ENCODE assay signal across 14 cellular contexts in the genomic region with DNA sequence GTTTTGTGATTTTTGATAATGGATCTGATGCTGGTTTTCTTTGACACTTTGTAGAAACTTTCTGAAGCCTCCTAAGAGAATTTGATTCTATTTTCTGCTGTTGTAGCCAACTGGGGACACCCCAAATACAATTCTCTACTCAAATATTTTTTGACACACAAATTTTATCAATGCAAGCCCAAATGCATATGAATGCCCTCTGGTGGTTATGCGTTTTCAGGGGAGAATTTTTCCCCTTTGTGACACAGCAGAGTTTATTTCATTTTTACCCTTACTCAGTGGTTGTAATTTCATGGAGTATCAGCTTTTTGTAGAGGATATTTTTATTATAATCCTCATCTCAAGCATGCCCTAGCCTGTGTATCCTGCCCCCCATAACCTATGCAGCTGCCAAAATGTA. TPM values are rescaled to one million over a fixed set of nuclear protein-coding genes. Genes with fewer than 3 reads are reported as not detected.
DNase-seq lines count a peak whose midpoint lies in the region; ATAC-seq and TF ChIP-seq lines count a peak whose summit lies in the region.
"Had no signal": no experiment of that assay in that cellular context is flagged by ENCODE, and none has a peak within 500 bp of the region (broad histone marks: within the 10 kb centered on the region; RNA-seq: fewer than 3 reads in every experiment).

No MANE protein-coding gene starts in this region.

- H3K9me2 ChIP-seq in PC-3 (replicated peaks; ENCODE audit: low read length): no peaks in the 10 kb centered on the region

- H3K36me3 ChIP-seq in PC-3 (ENCODE audit: low read depth, low read length): no peaks in the 10 kb centered on the region
- H3K36me3 ChIP-seq: BLaER1 treated with 17β-estradiol and CSF1 and Interleukin-3, amounts not matched to agents 10 nM and 100 nM; prostate gland had no signal

- H3K9ac ChIP-seq in PC-3 (ENCODE audit: low read length): no peak overlapping the region
- H3K9ac ChIP-seq: BLaER1 treated with 17β-estradiol and CSF1 and Interleukin-3, amounts not matched to agents 10 nM and 100 nM had no signal

- POLR2A ChIA-PET in PC-3 (lab: Charles Lee; ENCODE audit: unreplicated experiment): no interaction called here

- H3K4me3 ChIP-seq in PC-3 (ENCODE audit: low read length) (no peak overlapping the region), fibroblast of mammary gland (ENCODE audit: control insufficient read depth, low read depth, low read length) (no peak overlapping the region)
- H3K4me3 ChIP-seq: BLaER1 treated with 17β-estradiol and CSF1 and Interleukin-3, amounts not matched to agents 10 nM and 100 nM; hepatocyte; prostate gland had no signal

- BruUV-seq in PC-3 (replicated peaks; lab: Mats Ljungman, UMichigan): no TSS peak

- no peaks in the 10 kb centered on the region for H3K27me3 ChIP-seq in PC-3 (ENCODE audit: low read length)
- H3K27me3 ChIP-seq: BLaER1 treated with 17β-estradiol and CSF1 and Interleukin-3, amounts not matched to agents 10 nM and 100 nM; hepatocyte had no signal

- no peaks in the 10 kb centered on the region for H4K20me1 ChIP-seq in PC-3 (ENCODE audit: low read length)
- H4K20me1 ChIP-seq: BLaER1 treated with 17β-estradiol and CSF1 and Interleukin-3, amounts not matched to agents 10 nM and 100 nM had no signal

- CTCF ChIA-PET in PC-3 (lab: Charles Lee): interaction anchor here (0.5 to 1.7 kb wide), 3 partner anchors 119 to 425 kb away, joined by 3 to 5 read pairs (median 4); no protein-coding TSS in a partner anchor

- ATAC-seq in PC-3 (no peak; the same call in 1 of the 2 replicates), GM19452 (IDR thresholded peaks at IDR 0.05; ENCODE audit: unreplicated experiment) (no peak)

- no peaks in the 10 kb centered on the region for H3K79me2 ChIP-seq in PC-3 (ENCODE audit: low read length)
- H3K79me2 ChIP-seq: hepatocyte had no signal

- H3K27ac ChIP-seq in PC-3 (ENCODE audit: low read length) (no peak overlapping the region), caudate nucleus (ENCODE audit: low read depth, low read length) (no peak overlapping the region)
- H3K27ac ChIP-seq: BLaER1 treated with 17β-estradiol and CSF1 and Interleukin-3, amounts not matched to agents 10 nM and 100 nM; hepatocyte; prostate gland had no signal

- TF ChIP-seq CTCF in GM12872 (IDR thresholded peaks at IDR 0.05; ENCODE audit: insufficient read depth, low read depth, low read length) (0 out of 3 replicates have a peak, but pooled peaks have one; percentile 6), PC-3 (conservative IDR thresholded peaks at IDR 0.05; ENCODE audit: low read depth, low read length) (peak; percentile 80), fibroblast of mammary gland (conservative IDR thresholded peaks at IDR 0.05; ENCODE audit: control insufficient read depth, insufficient read depth, low read depth, low read length) (peak; percentile 53)

- no peaks in the 10 kb centered on the region for H3K9me3 ChIP-seq in PC-3 (ENCODE audit: low read length)
- H3K9me3 ChIP-seq: BLaER1 treated with 17β-estradiol and CSF1 and Interleukin-3, amounts not matched to agents 10 nM and 100 nM; prostate gland had no signal

- intact Hi-C loops in PC-3 (cut with micrococcal nuclease): loop anchor here (1.0 to 2.0 kb wide), 2 partner anchors 44 to 132 kb away; a partner anchor contains a TSS

- H3F3A ChIP-seq in PC-3 (ENCODE audit: low read length, unreplicated experiment): no peaks in the 10 kb centered on the region

- DNase-seq in 8988T (peak; percentile 14), PC-3 (peak; percentile 56), fibroblast of mammary gland (ENCODE audit: low read depth) (peak; percentile 33), caudate nucleus (lab: John Stamatoyannopoulos, UW) (no peak), NCI-H1417 (lab: John Stamatoyannopoulos, UW) (no peak), NCI-H345 (lab: John Stamatoyannopoulos, UW) (no peak)
- DNase-seq: activated CD4-positive, alpha-beta T cell treated with anti-CD3 and anti-CD28 coated beads, Interleukin-2, amount 10 ng/mL, durations not matched to agents 7 days and 5 days; activated naive CD4-positive, alpha-beta T cell treated with anti-CD3 and anti-CD28 coated beads, Interleukin-2, amount 10 ng/mL, durations not matched to agents 7 days and 5 days; NCI-H510A had no signal

- H3K4me2 ChIP-seq in PC-3 (ENCODE audit: low read length): no peak overlapping the region
- H3K4me2 ChIP-seq: BLaER1 treated with 17β-estradiol and CSF1 and Interleukin-3, amounts not matched to agents 10 nM and 100 nM; hepatocyte had no signal

- H2AFZ ChIP-seq in PC-3 (ENCODE audit: low read length): no peak overlapping the region
- H2AFZ ChIP-seq: hepatocyte had no signal

- H3K4me1 ChIP-seq in PC-3 (ENCODE audit: insufficient read depth, low read length): no peaks in the 10 kb centered on the region
- H3K4me1 ChIP-seq: BLaER1 treated with 17β-estradiol and CSF1 and Interleukin-3, amounts not matched to agents 10 nM and 100 nM; prostate gland had no signal

RNA-seq across cellular contexts. Expression of a gene that starts 44.7 kb away (rescaled TPM):
- total RNA-seq in PC-3 (2014; rRNA removed): 31.7 and 32.2 TPM in 2 replicates

Comparison
In these comparisons a context has a peak if more than half of its experiments do, and no peak if none do; other contexts are left out.
1. DNase-seq: peak in 8988T (single experiment), PC-3 (single experiment) and fibroblast of mammary gland (single experiment); none in caudate nucleus (0 of 61), NCI-H1417 (0 of 3) and NCI-H345 (single experiment).
2. CTCF ChIP-seq: peak in every context shown above with its lines; median percentile 80 in PC-3; 53 in fibroblast of mammary gland; 6 in GM12872.